In the genomic region with DNA sequence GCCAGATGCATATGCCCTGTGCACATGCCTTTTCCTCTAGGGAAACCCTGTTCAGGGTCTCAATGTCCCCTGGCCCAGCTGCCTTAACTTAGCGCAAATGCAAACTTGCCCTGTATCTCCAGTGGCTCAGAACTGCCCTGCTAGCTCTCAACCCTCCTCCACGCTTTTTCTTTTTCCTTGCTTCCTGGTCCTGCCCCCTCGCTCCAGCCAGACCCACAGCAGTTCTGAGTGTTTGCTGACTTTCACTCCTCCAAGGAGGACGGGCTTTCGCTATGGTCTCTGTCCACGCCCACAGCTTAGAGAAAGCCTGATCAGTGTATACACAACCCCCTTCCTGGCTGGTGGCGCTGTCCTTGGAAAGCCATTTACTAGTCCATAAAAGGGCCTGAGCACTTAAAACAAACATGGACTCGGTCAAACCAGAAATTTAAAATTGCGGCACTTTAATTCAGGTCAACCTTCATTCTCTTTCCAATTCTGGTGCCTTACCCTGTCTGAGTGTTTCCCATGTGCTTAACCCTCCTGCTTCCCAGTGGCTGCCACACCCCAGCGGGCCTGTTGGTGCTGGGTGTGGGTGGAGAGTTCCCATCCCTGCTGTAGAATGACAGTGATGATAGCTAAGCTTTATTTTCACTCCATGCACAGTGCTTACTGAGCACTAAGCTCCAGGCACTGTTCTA, we compare ENCODE assay signal across 1 cellular context.
TF ChIP-seq lines count a peak whose summit lies in the region.

No MANE protein-coding gene starts in this region.

TF ChIP-seq in K562, 482 proteins besides CTCF, POLR2A, EP300 and RAD21 (continued from another document):
- TF ChIP-seq RBM22 (IDR thresholded peaks at IDR 0.05; ENCODE audit: low read depth, low read length, poor library complexity, severe bottlenecking) (no peak), ZNF589 (CRISPR knock-in tag; IDR thresholded peaks at IDR 0.05; ENCODE audit: low read depth) (0 out of 2 replicates have a peak, but pooled peaks have one; percentile 43), MCM5 (IDR thresholded peaks at IDR 0.05; ENCODE audit: low read depth) (no peak), LARP7 (IDR thresholded peaks at IDR 0.05) (no peak), C11orf30 (IDR thresholded peaks at IDR 0.05; ENCODE audit: low read depth) (peak; percentile 20; the same call in 1 of the 2 replicates), ZNF124 (CRISPR knock-in tag; IDR thresholded peaks at IDR 0.05) (no peak), THRAP3 (IDR thresholded peaks at IDR 0.05; ENCODE audit: borderline replicate concordance) (no peak), NCOA4 (IDR thresholded peaks at IDR 0.05; ENCODE audit: partially characterized antibody) (no peak), ZNF699 (CRISPR knock-in tag; IDR thresholded peaks at IDR 0.05; ENCODE audit: insufficient replicate concordance) (no peak), SMC3 (conservative IDR thresholded peaks at IDR 0.05; ENCODE audit: insufficient read depth, low read depth, low read length) (no peak)
- TF ChIP-seq, protein P1, sequence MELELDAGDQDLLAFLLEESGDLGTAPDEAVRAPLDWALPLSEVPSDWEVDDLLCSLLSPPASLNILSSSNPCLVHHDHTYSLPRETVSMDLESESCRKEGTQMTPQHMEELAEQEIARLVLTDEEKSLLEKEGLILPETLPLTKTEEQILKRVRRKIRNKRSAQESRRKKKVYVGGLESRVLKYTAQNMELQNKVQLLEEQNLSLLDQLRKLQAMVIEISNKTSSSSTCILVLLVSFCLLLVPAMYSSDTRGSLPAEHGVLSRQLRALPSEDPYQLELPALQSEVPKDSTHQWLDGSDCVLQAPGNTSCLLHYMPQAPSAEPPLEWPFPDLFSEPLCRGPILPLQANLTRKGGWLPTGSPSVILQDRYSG (tag; conservative IDR thresholded peaks at IDR 0.05; ENCODE audit: low read depth) = 0 out of 2 replicates have a peak, but pooled peaks have one; percentile 22
- TF ChIP-seq, protein P2, sequence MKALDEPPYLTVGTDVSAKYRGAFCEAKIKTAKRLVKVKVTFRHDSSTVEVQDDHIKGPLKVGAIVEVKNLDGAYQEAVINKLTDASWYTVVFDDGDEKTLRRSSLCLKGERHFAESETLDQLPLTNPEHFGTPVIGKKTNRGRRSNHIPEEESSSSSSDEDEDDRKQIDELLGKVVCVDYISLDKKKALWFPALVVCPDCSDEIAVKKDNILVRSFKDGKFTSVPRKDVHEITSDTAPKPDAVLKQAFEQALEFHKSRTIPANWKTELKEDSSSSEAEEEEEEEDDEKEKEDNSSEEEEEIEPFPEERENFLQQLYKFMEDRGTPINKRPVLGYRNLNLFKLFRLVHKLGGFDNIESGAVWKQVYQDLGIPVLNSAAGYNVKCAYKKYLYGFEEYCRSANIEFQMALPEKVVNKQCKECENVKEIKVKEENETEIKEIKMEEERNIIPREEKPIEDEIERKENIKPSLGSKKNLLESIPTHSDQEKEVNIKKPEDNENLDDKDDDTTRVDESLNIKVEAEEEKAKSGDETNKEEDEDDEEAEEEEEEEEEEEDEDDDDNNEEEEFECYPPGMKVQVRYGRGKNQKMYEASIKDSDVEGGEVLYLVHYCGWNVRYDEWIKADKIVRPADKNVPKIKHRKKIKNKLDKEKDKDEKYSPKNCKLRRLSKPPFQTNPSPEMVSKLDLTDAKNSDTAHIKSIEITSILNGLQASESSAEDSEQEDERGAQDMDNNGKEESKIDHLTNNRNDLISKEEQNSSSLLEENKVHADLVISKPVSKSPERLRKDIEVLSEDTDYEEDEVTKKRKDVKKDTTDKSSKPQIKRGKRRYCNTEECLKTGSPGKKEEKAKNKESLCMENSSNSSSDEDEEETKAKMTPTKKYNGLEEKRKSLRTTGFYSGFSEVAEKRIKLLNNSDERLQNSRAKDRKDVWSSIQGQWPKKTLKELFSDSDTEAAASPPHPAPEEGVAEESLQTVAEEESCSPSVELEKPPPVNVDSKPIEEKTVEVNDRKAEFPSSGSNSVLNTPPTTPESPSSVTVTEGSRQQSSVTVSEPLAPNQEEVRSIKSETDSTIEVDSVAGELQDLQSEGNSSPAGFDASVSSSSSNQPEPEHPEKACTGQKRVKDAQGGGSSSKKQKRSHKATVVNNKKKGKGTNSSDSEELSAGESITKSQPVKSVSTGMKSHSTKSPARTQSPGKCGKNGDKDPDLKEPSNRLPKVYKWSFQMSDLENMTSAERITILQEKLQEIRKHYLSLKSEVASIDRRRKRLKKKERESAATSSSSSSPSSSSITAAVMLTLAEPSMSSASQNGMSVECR (CRISPR knock-in tag; IDR thresholded peaks at IDR 0.05) = no peak
- TF ChIP-seq, protein P3, sequence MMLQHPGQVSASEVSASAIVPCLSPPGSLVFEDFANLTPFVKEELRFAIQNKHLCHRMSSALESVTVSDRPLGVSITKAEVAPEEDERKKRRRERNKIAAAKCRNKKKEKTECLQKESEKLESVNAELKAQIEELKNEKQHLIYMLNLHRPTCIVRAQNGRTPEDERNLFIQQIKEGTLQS (IDR thresholded peaks at IDR 0.05) = no peak
- TF ChIP-seq, protein P3 (CRISPR knock-in tag; conservative IDR thresholded peaks at IDR 0.05) = no peak
- TF ChIP-seq, protein P4, sequence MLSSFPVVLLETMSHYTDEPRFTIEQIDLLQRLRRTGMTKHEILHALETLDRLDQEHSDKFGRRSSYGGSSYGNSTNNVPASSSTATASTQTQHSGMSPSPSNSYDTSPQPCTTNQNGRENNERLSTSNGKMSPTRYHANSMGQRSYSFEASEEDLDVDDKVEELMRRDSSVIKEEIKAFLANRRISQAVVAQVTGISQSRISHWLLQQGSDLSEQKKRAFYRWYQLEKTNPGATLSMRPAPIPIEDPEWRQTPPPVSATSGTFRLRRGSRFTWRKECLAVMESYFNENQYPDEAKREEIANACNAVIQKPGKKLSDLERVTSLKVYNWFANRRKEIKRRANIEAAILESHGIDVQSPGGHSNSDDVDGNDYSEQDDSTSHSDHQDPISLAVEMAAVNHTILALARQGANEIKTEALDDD (IDR thresholded peaks at IDR 0.05) = peak; percentile 90
- TF ChIP-seq, protein P5, sequence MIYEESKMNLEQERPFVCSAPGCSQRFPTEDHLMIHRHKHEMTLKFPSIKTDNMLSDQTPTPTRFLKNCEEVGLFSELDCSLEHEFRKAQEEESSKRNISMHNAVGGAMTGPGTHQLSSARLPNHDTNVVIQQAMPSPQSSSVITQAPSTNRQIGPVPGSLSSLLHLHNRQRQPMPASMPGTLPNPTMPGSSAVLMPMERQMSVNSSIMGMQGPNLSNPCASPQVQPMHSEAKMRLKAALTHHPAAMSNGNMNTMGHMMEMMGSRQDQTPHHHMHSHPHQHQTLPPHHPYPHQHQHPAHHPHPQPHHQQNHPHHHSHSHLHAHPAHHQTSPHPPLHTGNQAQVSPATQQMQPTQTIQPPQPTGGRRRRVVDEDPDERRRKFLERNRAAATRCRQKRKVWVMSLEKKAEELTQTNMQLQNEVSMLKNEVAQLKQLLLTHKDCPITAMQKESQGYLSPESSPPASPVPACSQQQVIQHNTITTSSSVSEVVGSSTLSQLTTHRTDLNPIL (CRISPR knock-in tag; IDR thresholded peaks at IDR 0.05) = no peak
- TF ChIP-seq, protein P6, sequence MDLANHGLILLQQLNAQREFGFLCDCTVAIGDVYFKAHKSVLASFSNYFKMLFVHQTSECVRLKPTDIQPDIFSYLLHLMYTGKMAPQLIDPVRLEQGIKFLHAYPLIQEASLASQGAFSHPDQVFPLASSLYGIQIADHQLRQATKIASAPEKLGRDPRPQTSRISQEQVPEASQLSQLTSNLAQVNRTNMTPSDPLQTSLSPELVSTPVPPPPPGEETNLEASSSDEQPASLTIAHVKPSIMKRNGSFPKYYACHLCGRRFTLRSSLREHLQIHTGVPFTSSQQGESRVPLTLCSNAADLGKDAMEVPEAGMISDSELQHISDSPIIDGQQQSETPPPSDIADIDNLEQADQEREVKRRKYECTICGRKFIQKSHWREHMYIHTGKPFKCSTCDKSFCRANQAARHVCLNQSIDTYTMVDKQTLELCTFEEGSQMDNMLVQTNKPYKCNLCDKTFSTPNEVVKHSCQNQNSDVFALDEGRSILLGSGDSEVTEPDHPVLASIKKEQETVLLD (IDR thresholded peaks at IDR 0.05) = no peak
